Comparison of ENCODE assay signal across 15 cellular contexts in the genomic region with DNA sequence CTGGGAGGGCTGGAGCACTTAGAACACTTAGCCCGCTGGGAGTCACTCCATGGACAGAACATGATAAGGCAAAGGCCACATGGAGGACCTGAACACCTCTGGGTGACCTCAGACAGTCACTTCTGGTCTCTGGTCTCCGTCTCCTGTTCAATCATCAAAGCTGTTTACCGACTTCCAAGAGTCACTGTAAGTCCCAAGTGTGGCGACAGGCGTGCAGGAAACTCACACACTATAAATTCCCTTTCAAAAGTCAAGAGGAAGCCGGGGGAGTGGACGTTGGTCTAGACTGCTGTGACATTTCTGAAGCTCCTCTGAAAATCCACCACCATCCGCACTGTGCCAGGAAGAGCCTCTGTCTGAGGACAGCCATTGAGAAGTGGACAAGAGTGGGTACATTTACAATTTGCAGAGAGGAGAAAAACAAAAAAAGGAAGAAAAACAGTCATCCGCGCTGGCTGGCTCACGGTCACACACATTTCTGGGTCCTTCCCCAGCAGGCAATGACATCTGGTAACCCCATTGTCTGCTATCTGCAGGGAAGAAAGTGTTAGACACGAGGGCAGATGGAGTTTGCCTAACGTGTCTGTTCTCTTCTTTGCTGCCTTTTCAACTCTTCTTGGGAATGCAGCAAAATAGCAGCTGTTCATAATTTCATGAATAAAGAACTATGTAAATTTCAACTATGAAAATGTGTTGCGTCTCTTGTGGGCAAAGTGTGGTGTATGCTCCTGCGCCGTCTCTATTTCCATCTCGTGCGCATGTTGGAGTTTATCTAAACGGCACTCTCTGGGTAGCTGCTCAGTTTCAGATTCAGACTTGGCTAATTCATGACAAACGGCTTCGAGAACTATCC. TPM values are rescaled to one million over a fixed set of nuclear protein-coding genes. Genes with fewer than 3 reads are reported as not detected.
DNase-seq lines count a peak whose midpoint lies in the region; ATAC-seq and TF ChIP-seq lines count a peak whose summit lies in the region.
"Had no signal": no experiment of that assay in that cellular context is flagged by ENCODE, and none has a peak within 500 bp of the region (broad histone marks: within the 10 kb centered on the region; RNA-seq: fewer than 3 reads in every experiment).

No MANE protein-coding gene starts in this region.

- H3K4me2 ChIP-seq in IMR-90 (ENCODE audit: low read depth, low read length) = no peak overlapping the region

- TF ChIP-seq CTCF in AG10803 (conservative IDR thresholded peaks at IDR 0.05; ENCODE audit: low read length) (no peak), IMR-90 (conservative IDR thresholded peaks at IDR 0.05; ENCODE audit: low read depth, low read length) (no peak), fibroblast of mammary gland (conservative IDR thresholded peaks at IDR 0.05; ENCODE audit: control insufficient read depth, insufficient read depth, low read depth, low read length) (no peak), nephron (IDR thresholded peaks at IDR 0.05; ENCODE audit: unreplicated experiment in 3 of 3) (no peak)

- H3K4me3 Mint-ChIP-seq in nephron (peak overlapping the region in 1 of 3 experiments; percentile 44), immature natural killer cell (no peak overlapping the region)
- H3K4me3 Mint-ChIP-seq: activated CD4-positive, alpha-beta T cell treated with anti-CD3 and anti-CD28 coated beads, Interleukin-2, amount 10 ng/mL, durations not matched to agents 24 days and 14 days; activated naive CD8-positive, alpha-beta T cell; dendritic cell treated with granulocyte-macrophage colony-stimulating factor and Interleukin-4, amounts not matched to agents 40 ng/mL and 50 ng/mL, for 4 days; stimulated activated naive CD8-positive, alpha-beta T cell treated with anti-CD3 and anti-CD28 coated beads, Interleukin-15, Interleukin-2, amounts not matched to agents 100 ng/mL and 50 ng/mL, for 24 hours had no signal

- H3K79me1 ChIP-seq in IMR-90 (ENCODE audit: low read depth in 1 of 2, low read length in 2 of 2) = no peaks in the 10 kb centered on the region

- H3K56ac ChIP-seq in IMR-90 (ENCODE audit: extremely low read depth, insufficient read depth, low read length) = no peak overlapping the region

- no peak overlapping the region for H3K27ac ChIP-seq in IMR-90 (ENCODE audit: insufficient read depth, low read length)

- in situ Hi-C loops in IMR-90 (cut with MboI; ENCODE audit: low sequenced_read_pairs) = no loop called here

- WGBS in IMR-90 (ENCODE audit: extremely low coverage in 2 of 2, insufficient read length in 1 of 2), 2 experiments = 54% methylated on average over 5 of the region's 21 CpGs; no CpG with 5 or more reads in 1 of the 2 experiments

- TF ChIP-seq POLR2A in IMR-90 (IDR thresholded peaks at IDR 0.05; ENCODE audit: low read depth, low read length) = no peak

- no peaks in the 10 kb centered on the region for H3K4me1 ChIP-seq in IMR-90 (ENCODE audit: control insufficient read depth, insufficient read depth, low read length)
- H3K4me1 ChIP-seq: BE2C had no signal

- no peak overlapping the region for H2AK5ac ChIP-seq in IMR-90 (ENCODE audit: low read depth, low read length)

- DNase-seq in AG10803 (ENCODE audit: low read depth) = peak; percentile 47
- no peak for DNase-seq in IMR-90
- DNase-seq in fibroblast of mammary gland (ENCODE audit: low read depth) = peak; percentile 2
- no peak for DNase-seq in activated gamma-delta T cell (lab: John Stamatoyannopoulos, UW)
- DNase-seq in ureter (ENCODE audit: low spot score) = no peak
- DNase-seq in immature natural killer cell = no peak
- no peak for DNase-seq in T-helper 2 cell
- DNase-seq: activated CD4-positive, alpha-beta T cell treated with anti-CD3 and anti-CD28 coated beads, Interleukin-2, amount 10 ng/mL, durations not matched to agents 24 days and 14 days; BE2C; naive B cell; NCI-H524 treated with DMSO at 0.1 percent for 48 hours had no signal

- no peaks in the 10 kb centered on the region for H3K9me1 ChIP-seq in IMR-90 (ENCODE audit: insufficient read depth, low read length)

- POLR2A ChIA-PET in IMR-90 (lab: Charles Lee; ENCODE audit: unreplicated experiment) = no interaction called here

- H3K27ac Mint-ChIP-seq in nephron (peak overlapping the region; percentile 73 to 75 (median 74)), immature natural killer cell (no peak overlapping the region)
- H3K27ac Mint-ChIP-seq: activated CD4-positive, alpha-beta T cell treated with anti-CD3 and anti-CD28 coated beads, Interleukin-2, amount 10 ng/mL, durations not matched to agents 24 days and 14 days; activated naive CD8-positive, alpha-beta T cell; stimulated activated naive CD8-positive, alpha-beta T cell treated with anti-CD3 and anti-CD28 coated beads, Interleukin-15, Interleukin-2, amounts not matched to agents 100 ng/mL and 50 ng/mL, for 24 hours had no signal

- no peaks in the 10 kb centered on the region for H4K20me1 ChIP-seq in IMR-90 (ENCODE audit: insufficient read depth, low read length)

- no peaks in the 10 kb centered on the region for H3K9me3 Mint-ChIP-seq in nephron
- H3K9me3 Mint-ChIP-seq in immature natural killer cell = no peaks in the 10 kb centered on the region
- H3K9me3 Mint-ChIP-seq: activated CD4-positive, alpha-beta T cell treated with anti-CD3 and anti-CD28 coated beads, Interleukin-2, amount 10 ng/mL, durations not matched to agents 24 days and 14 days; dendritic cell treated with granulocyte-macrophage colony-stimulating factor and Interleukin-4, amounts not matched to agents 40 ng/mL and 50 ng/mL, for 4 days; stimulated activated naive CD8-positive, alpha-beta T cell treated with anti-CD3 and anti-CD28 coated beads, Interleukin-15, Interleukin-2, amounts not matched to agents 100 ng/mL and 50 ng/mL, for 24 hours had no signal

- H2AK9ac ChIP-seq in IMR-90 (replicated peaks; ENCODE audit: low read depth, low read length, poor library complexity) = no peak overlapping the region

- no peak overlapping the region for H3K14ac ChIP-seq in IMR-90 (replicated peaks; ENCODE audit: low read depth, low read length)

- intact Hi-C loops in IMR-90 (cut with micrococcal nuclease) = no loop called here

- H2BK5ac ChIP-seq in IMR-90 (ENCODE audit: low read depth, low read length, poor library complexity, severe bottlenecking) = no peak overlapping the region

- no peak overlapping the region for H2BK120ac ChIP-seq in IMR-90 (ENCODE audit: low read depth, low read length)

- no peak for ATAC-seq in IMR-90 (ENCODE audit: low read depth)

- H3K4me3 ChIP-seq in AG10803 (ENCODE audit: low read length) = no peak overlapping the region
- H3K4me3 ChIP-seq in IMR-90 (ENCODE audit: insufficient read depth, low read depth, low read length) = no peak overlapping the region
- no peak overlapping the region for H3K4me3 ChIP-seq in fibroblast of mammary gland (ENCODE audit: control insufficient read depth, low read depth, low read length)

- H3K36me3 ChIP-seq in IMR-90 (ENCODE audit: control insufficient read depth, insufficient read depth, low read length) = no peaks in the 10 kb centered on the region
- H3K36me3 ChIP-seq: BE2C had no signal

- no peak overlapping the region for H3K18ac ChIP-seq in IMR-90 (ENCODE audit: low read depth, low read length)

- no peak overlapping the region for H2BK15ac ChIP-seq in IMR-90 (ENCODE audit: low read depth, low read length)

- no peak overlapping the region for H3K9ac ChIP-seq in IMR-90 (ENCODE audit: low read depth, low read length)

- H4K8ac ChIP-seq in IMR-90 (ENCODE audit: low read depth in 2 of 2, low read length in 2 of 2) = no peak overlapping the region

- H3K27me3 Mint-ChIP-seq in nephron (ENCODE audit: low read depth) (peaks cover 7% of the 10 kb centered on the region), immature natural killer cell (ENCODE audit: low read depth in 3 of 3) (peaks cover 3 to 9% (median 7%) of the 10 kb centered on the region in 3 donors)
- H3K27me3 Mint-ChIP-seq: activated naive CD8-positive, alpha-beta T cell; stimulated activated naive CD8-positive, alpha-beta T cell treated with anti-CD3 and anti-CD28 coated beads, Interleukin-15, Interleukin-2, amounts not matched to agents 100 ng/mL and 50 ng/mL, for 24 hours had no signal

- dilution Hi-C loops in IMR-90 (cut with HindIII; ENCODE audit: low sequenced_read_pairs, unreplicated experiment) = no loop called here

- H3K4me1 Mint-ChIP-seq in nephron (peaks cover 26% of the 10 kb centered on the region), immature natural killer cell (peaks cover 0 to 2% of the 10 kb centered on the region in 2 donors)
- H3K4me1 Mint-ChIP-seq: activated CD4-positive, alpha-beta T cell treated with anti-CD3 and anti-CD28 coated beads, Interleukin-2, amount 10 ng/mL, durations not matched to agents 24 days and 14 days had no signal

- H4K91ac ChIP-seq in IMR-90 (ENCODE audit: insufficient read depth, low read depth, low read length) = no peak overlapping the region

- H3K27me3 ChIP-seq in IMR-90 (ENCODE audit: control insufficient read depth, insufficient read depth, low read length) = peaks cover 45% of the 10 kb centered on the region
- H3K27me3 ChIP-seq: BE2C had no signal

- no peak for TF ChIP-seq RAD21 in IMR-90 (IDR thresholded peaks at IDR 0.05; ENCODE audit: low read length)

- H3K9me3 ChIP-seq in IMR-90 (ENCODE audit: control insufficient read depth, insufficient read depth, low read length) = peaks cover 7% of the 10 kb centered on the region; the same call in 1 of the 2 replicates
- H3K9me3 ChIP-seq: BE2C had no signal

- H4K5ac ChIP-seq in IMR-90 (ENCODE audit: low read depth, low read length) = no peak overlapping the region

- H2AFZ ChIP-seq in IMR-90 (replicated peaks; ENCODE audit: low read length, poor library complexity) = peak overlapping the region; percentile 39

- no TSS peak for BruUV-seq in IMR-90 (replicated peaks; lab: Mats Ljungman, UMichigan)

- H3K36me3 Mint-ChIP-seq in nephron (ENCODE audit: low read depth) = no peaks in the 10 kb centered on the region
- no peaks in the 10 kb centered on the region for H3K36me3 Mint-ChIP-seq in immature natural killer cell
- H3K36me3 Mint-ChIP-seq: activated naive CD8-positive, alpha-beta T cell; naive B cell had no signal

- no peak overlapping the region; the same call in 1 of the 2 replicates for H3K23ac ChIP-seq in IMR-90 (ENCODE audit: low read depth, low read length)

- no peak overlapping the region for H3K4ac ChIP-seq in IMR-90 (ENCODE audit: low read depth, low read length)

- CTCF ChIA-PET in IMR-90 (lab: Yijun Ruan, JAX) = interaction anchor here (0.6 kb wide), 1 partner anchor 115 kb away, joined by 3 read pairs; no protein-coding TSS in a partner anchor

- no peak overlapping the region for H2BK20ac ChIP-seq in IMR-90 (ENCODE audit: low read depth, low read length)

TF ChIP-seq in IMR-90, 13 proteins besides CTCF, POLR2A, EP300 and RAD21:
- no peak for TF ChIP-seq BHLHE40 (IDR thresholded peaks at IDR 0.05; ENCODE audit: low read depth, low read length)

RNA-seq across cellular contexts. Expression of a gene that starts 32.9 kb away (rescaled TPM):
- total RNA-seq in IMR-90 (2012; rRNA removed) (19.7 TPM in 2 replicates), ureter (103 TPM)
- polyA plus RNA-seq in IMR-90 (2012; rRNA removed) (45.2 and 46.4 TPM in 2 replicates), immature natural killer cell (10 to 100 TPM in 2 of 3 donors, 1 to 10 TPM in 1; 3.1 to 25.9 (median 12.5) TPM)
- polyA plus RNA-seq in IMR-90 (2012; cell fraction: cytosol; rRNA removed) = 45.4 and 65.3 TPM in 2 replicates
- 19.7 and 27.9 TPM in 2 replicates for polyA plus RNA-seq in IMR-90 (2012; cell fraction: nucleus; rRNA removed; ENCODE audit: low replicate concordance)

Comparison
In these comparisons a context has a peak if more than half of its experiments do, and no peak if none do; other contexts are left out.
1. DNase-seq: peak in AG10803 (single experiment) and fibroblast of mammary gland (single experiment); none in IMR-90 (single experiment), activated gamma-delta T cell (single experiment), ureter (single experiment), immature natural killer cell (0 of 3) and T-helper 2 cell (0 of 5).
2. H3K27ac Mint-ChIP-seq: peak in nephron (3 of 3); none in immature natural killer cell (0 of 6).